ENCODE assay signal across 8 cellular contexts in genomic region chr2:177242136-177242987, GRCh38. TPM values are rescaled to one million over a fixed set of nuclear protein-coding genes. Genes with fewer than 3 reads are reported as not detected.
A peak's percentile ranks its signal among the peaks of the same experiment; 100 is the strongest.
DNase-seq lines count a peak whose midpoint lies in the region; ATAC-seq and TF ChIP-seq lines count a peak whose summit lies in the region.

No MANE protein-coding gene starts in this region.

- TF ChIP-seq CTCF in CD4-positive, alpha-beta T cell (IDR thresholded peaks at IDR 0.05): no peak

- H3K9me3 ChIP-seq in CD4-positive, alpha-beta T cell (ENCODE audit: control insufficient read depth, low read length): no peaks in the 10 kb centered on the region
- no peaks in the 10 kb centered on the region for H3K9me3 ChIP-seq in HUES48 (ENCODE audit: control insufficient read depth, insufficient read depth, low read length)

- H3K4me1 Mint-ChIP-seq in CD4-positive, alpha-beta T cell (ENCODE audit: low read depth): peaks cover 90% of the 10 kb centered on the region
- H3K4me1 Mint-ChIP-seq in activated T-helper 2 cell treated with anti-CD3 and anti-CD28 coated beads, Interferon-gamma antibody, Interleukin-2, Interleukin-4, amounts not matched to agents 10 μg/mL and 5 μg/mL and 100 μg/mL, durations not matched to agents 14 hours and 24 hours and 36 hours (ENCODE audit: low read depth): peaks cover 67% of the 10 kb centered on the region

- H3K27ac ChIP-seq in CD4-positive, alpha-beta T cell (ENCODE audit: low read depth, low read length): peak overlapping the region; percentile 19
- peak overlapping the region; percentile 66 for H3K27ac ChIP-seq in HUES48 (ENCODE audit: low read depth, low read length)

- H3K9me3 Mint-ChIP-seq in CD4-positive, alpha-beta T cell: no peaks in the 10 kb centered on the region
- no peaks in the 10 kb centered on the region for H3K9me3 Mint-ChIP-seq in activated T-helper 2 cell treated with anti-CD3 and anti-CD28 coated beads, Interferon-gamma antibody, Interleukin-2, Interleukin-4, amounts not matched to agents 10 μg/mL and 5 μg/mL and 100 μg/mL, durations not matched to agents 14 hours and 24 hours and 36 hours

- ATAC-seq in CD4-positive, alpha-beta T cell (ENCODE audit: poor library complexity): peak; percentile 19
- peak; percentile 71 for ATAC-seq in Right ventricle myocardium superior (ENCODE audit: poor library complexity)
- peak; percentile 83 for ATAC-seq in sciatic nerve
- ATAC-seq in HG03095 (IDR thresholded peaks at IDR 0.05; ENCODE audit: unreplicated experiment): no peak
- no peak for ATAC-seq in GM18907 (IDR thresholded peaks at IDR 0.05; ENCODE audit: unreplicated experiment)
- ATAC-seq in HG03108 (IDR thresholded peaks at IDR 0.05; ENCODE audit: unreplicated experiment): no peak

- no peak for DNase-seq in CD4-positive, alpha-beta T cell
- no peak for DNase-seq in activated T-helper 2 cell treated with anti-CD3 and anti-CD28 coated beads, Interferon-gamma antibody, Interleukin-2, Interleukin-4, amounts not matched to agents 10 μg/mL and 5 μg/mL and 100 μg/mL, durations not matched to agents 14 hours and 24 hours and 36 hours (ENCODE audit: low spot score)
- DNase-seq in Right ventricle myocardium superior: no peak
- DNase-seq in sciatic nerve (ENCODE audit: low spot score): no peak

- H3K9ac ChIP-seq in HUES48 (ENCODE audit: low read depth, low read length): peak overlapping the region; percentile 5; the same call in 1 of the 2 replicates

- H3K27me3 ChIP-seq in CD4-positive, alpha-beta T cell (ENCODE audit: control insufficient read depth, insufficient read depth, low read length): no peaks in the 10 kb centered on the region
- no peaks in the 10 kb centered on the region for H3K27me3 ChIP-seq in HUES48 (ENCODE audit: control insufficient read depth, insufficient read depth, low read length)

- H3K27me3 Mint-ChIP-seq in CD4-positive, alpha-beta T cell: no peaks in the 10 kb centered on the region
- no peaks in the 10 kb centered on the region for H3K27me3 Mint-ChIP-seq in activated T-helper 2 cell treated with anti-CD3 and anti-CD28 coated beads, Interferon-gamma antibody, Interleukin-2, Interleukin-4, amounts not matched to agents 10 μg/mL and 5 μg/mL and 100 μg/mL, durations not matched to agents 14 hours and 24 hours and 36 hours (ENCODE audit: low read depth)

- H3K4me3 Mint-ChIP-seq in CD4-positive, alpha-beta T cell: peak overlapping the region; percentile 66
- H3K4me3 Mint-ChIP-seq in activated T-helper 2 cell treated with anti-CD3 and anti-CD28 coated beads, Interferon-gamma antibody, Interleukin-2, Interleukin-4, amounts not matched to agents 10 μg/mL and 5 μg/mL and 100 μg/mL, durations not matched to agents 14 hours and 24 hours and 36 hours (ENCODE audit: low read depth): no peak overlapping the region

- no peaks in the 10 kb centered on the region for H3K36me3 ChIP-seq in HUES48 (ENCODE audit: control insufficient read depth, insufficient read depth, low read length)

- CTCF ChIA-PET in CD4-positive, alpha-beta T cell (lab: Charles Lee): interaction anchor here (6.5 kb wide), 1 partner anchor 22 kb away, joined by 46 read pairs; the partner anchor contains the start of gene NFE2L2

- H3K4me3 ChIP-seq in HUES48 (ENCODE audit: low read depth, low read length): no peak overlapping the region

- H3K4me1 ChIP-seq in HUES48 (ENCODE audit: control insufficient read depth, insufficient read depth, low read length): peaks cover 50% of the 10 kb centered on the region

- POLR2A ChIA-PET in CD4-positive, alpha-beta T cell (lab: Charles Lee): interaction anchor here (1.7 to 7.7 kb wide), 2 partner anchors 21 to 23 kb away, joined by 5 to 118 read pairs; partner anchors contain the start of gene NFE2L2

- H3K36me3 Mint-ChIP-seq in CD4-positive, alpha-beta T cell (ENCODE audit: low read depth): peaks cover 62% of the 10 kb centered on the region
- peaks cover 32% of the 10 kb centered on the region for H3K36me3 Mint-ChIP-seq in activated T-helper 2 cell treated with anti-CD3 and anti-CD28 coated beads, Interferon-gamma antibody, Interleukin-2, Interleukin-4, amounts not matched to agents 10 μg/mL and 5 μg/mL and 100 μg/mL, durations not matched to agents 14 hours and 24 hours and 36 hours (ENCODE audit: low read depth)

- peak overlapping the region; percentile 84 for H3K27ac Mint-ChIP-seq in CD4-positive, alpha-beta T cell
- H3K27ac Mint-ChIP-seq in activated T-helper 2 cell treated with anti-CD3 and anti-CD28 coated beads, Interferon-gamma antibody, Interleukin-2, Interleukin-4, amounts not matched to agents 10 μg/mL and 5 μg/mL and 100 μg/mL, durations not matched to agents 14 hours and 24 hours and 36 hours: peak overlapping the region; percentile 59

- intact Hi-C loops in CD4-positive, alpha-beta T cell (cut with DNase I, micrococcal nuclease): loop anchor here in 1 of 2 experiments (1.0 kb wide), 1 partner anchor 21 kb away; no protein-coding TSS in a partner anchor
- intact Hi-C loops in activated T-helper 2 cell treated with anti-CD3 and anti-CD28 coated beads, Interferon-gamma antibody, Interleukin-2, Interleukin-4, amounts not matched to agents 10 μg/mL and 5 μg/mL and 100 μg/mL, durations not matched to agents 14 hours and 24 hours and 36 hours (cut with micrococcal nuclease): loop anchor here (1.0 to 10.0 kb wide), 2 partner anchors 21 to 52 kb away; no protein-coding TSS in a partner anchor
- intact Hi-C loops in Right ventricle myocardium superior (cut with DNase I) (no loop called here), sciatic nerve (cut with DNase I) (no loop called here)

RNA-seq across cellular contexts. Expression of gene NFE2L2, which starts 22.2 kb away (rescaled TPM):
- 10 to 100 TPM; 53.3 to 57.8 TPM for total RNA-seq in CD4-positive, alpha-beta T cell
- total RNA-seq in activated T-helper 2 cell treated with anti-CD3 and anti-CD28 coated beads, Interferon-gamma antibody, Interleukin-2, Interleukin-4, amounts not matched to agents 10 μg/mL and 5 μg/mL and 100 μg/mL, durations not matched to agents 14 hours and 24 hours and 36 hours: 55.8 and 56.2 TPM in 2 replicates
- total RNA-seq in Right ventricle myocardium superior (45.8 TPM), sciatic nerve (149 TPM)

RNA-seq across cellular contexts. Expression of gene HNRNPA3, which starts 29.8 kb away (rescaled TPM):
- 100 to 1,000 TPM; 162 to 167 TPM for total RNA-seq in CD4-positive, alpha-beta T cell
- 322 and 323 TPM in 2 replicates for total RNA-seq in activated T-helper 2 cell treated with anti-CD3 and anti-CD28 coated beads, Interferon-gamma antibody, Interleukin-2, Interleukin-4, amounts not matched to agents 10 μg/mL and 5 μg/mL and 100 μg/mL, durations not matched to agents 14 hours and 24 hours and 36 hours
- total RNA-seq in Right ventricle myocardium superior (64.5 TPM), sciatic nerve (161 TPM)

Comparison
In these comparisons a context has a peak if more than half of its experiments do, and no peak if none do; other contexts are left out.
1. ATAC-seq: peak in CD4-positive, alpha-beta T cell (single experiment), Right ventricle myocardium superior (single experiment) and sciatic nerve (single experiment); none in HG03095 (single experiment), GM18907 (single experiment) and HG03108 (single experiment).